In genomic region chr12:26319511-26319910, GRCh38 we compare ENCODE assay signal across 10 cellular contexts.
DNase-seq lines count a peak whose midpoint lies in the region; TF ChIP-seq lines count a peak whose summit lies in the region.
"Had no signal": no experiment of that assay in that cellular context is flagged by ENCODE, and none has a peak within 500 bp of the region (broad histone marks: within the 10 kb centered on the region; RNA-seq: fewer than 3 reads in every experiment).

No MANE protein-coding gene starts in this region.

- H3K4me3 ChIP-seq in AG10803 (ENCODE audit: low read length) (no peak overlapping the region), MG63 (no peak overlapping the region)
- H3K4me3 ChIP-seq: dorsolateral prefrontal cortex had no signal

- H3K27me3 Mint-ChIP-seq in nephron progenitor cell (ENCODE audit: low read depth, poor library complexity) = peaks cover 7% of the 10 kb centered on the region
- peaks cover 17% of the 10 kb centered on the region for H3K27me3 Mint-ChIP-seq in activated T-cell treated with anti-CD3 and anti-CD28 coated beads, Interleukin-2, amount 50 U/mL, for 24 hours

- POLR2A ChIA-PET in GM10248 (lab: Yijun Ruan, JAX) = no interaction called here

- H3K36me3 Mint-ChIP-seq in nephron progenitor cell (ENCODE audit: low read depth) = no peaks in the 10 kb centered on the region
- H3K36me3 Mint-ChIP-seq in activated T-cell treated with anti-CD3 and anti-CD28 coated beads, Interleukin-2, amount 50 U/mL, for 24 hours (ENCODE audit: low read depth) = no peaks in the 10 kb centered on the region
- H3K36me3 Mint-ChIP-seq: activated CD8-positive, alpha-beta memory T cell treated with anti-CD3 and anti-CD28 coated beads, Interleukin-2, amount 10 ng/mL, durations not matched to agents 7 days and 5 days had no signal

- H3K4me3 Mint-ChIP-seq in nephron progenitor cell = no peak overlapping the region
- no peak overlapping the region for H3K4me3 Mint-ChIP-seq in activated T-cell treated with anti-CD3 and anti-CD28 coated beads, Interleukin-2, amount 50 U/mL, for 24 hours
- H3K4me3 Mint-ChIP-seq: activated CD8-positive, alpha-beta memory T cell treated with anti-CD3 and anti-CD28 coated beads, Interleukin-2, amount 10 ng/mL, durations not matched to agents 7 days and 5 days had no signal

- peaks cover 13% of the 10 kb centered on the region for H3K9me3 Mint-ChIP-seq in nephron progenitor cell
- H3K9me3 Mint-ChIP-seq in activated T-cell treated with anti-CD3 and anti-CD28 coated beads, Interleukin-2, amount 50 U/mL, for 24 hours = peaks cover 13% of the 10 kb centered on the region

- H3K36me3 ChIP-seq in MG63 = no peaks in the 10 kb centered on the region

- no peak for TF ChIP-seq CTCF in AG10803 (conservative IDR thresholded peaks at IDR 0.05; ENCODE audit: low read length)
- TF ChIP-seq CTCF in nephron progenitor cell (IDR thresholded peaks at IDR 0.05) = no peak
- TF ChIP-seq CTCF in GM10248 (IDR thresholded peaks at IDR 0.05; ENCODE audit: control extremely low read depth, extremely low read depth, low read depth, missing control alignments) = no peak

- no peaks in the 10 kb centered on the region for H3K27me3 ChIP-seq in MG63
- H3K27me3 ChIP-seq: dorsolateral prefrontal cortex had no signal

- peaks cover 10% of the 10 kb centered on the region for H3K4me1 Mint-ChIP-seq in nephron progenitor cell
- H3K4me1 Mint-ChIP-seq in activated T-cell treated with anti-CD3 and anti-CD28 coated beads, Interleukin-2, amount 50 U/mL, for 24 hours (ENCODE audit: low read depth) = peaks cover 10% of the 10 kb centered on the region

- peak overlapping the region; percentile 39 for H3K27ac Mint-ChIP-seq in nephron progenitor cell
- H3K27ac Mint-ChIP-seq in activated T-cell treated with anti-CD3 and anti-CD28 coated beads, Interleukin-2, amount 50 U/mL, for 24 hours = no peak overlapping the region
- H3K27ac Mint-ChIP-seq: activated CD8-positive, alpha-beta memory T cell treated with anti-CD3 and anti-CD28 coated beads, Interleukin-2, amount 10 ng/mL, durations not matched to agents 7 days and 5 days had no signal

- H3K9me3 ChIP-seq in MG63 = 0 out of 2 replicates have a peak, but pooled peaks cover 10% of the 10 kb centered on the region

- DNase-seq in AG10803 (ENCODE audit: low read depth) (peak; percentile 74), MG63 (peak; percentile 60), fibroblast of gingiva (ENCODE audit: low read depth) (peak; percentile 78), nephron progenitor cell (no peak), GM10248 (ENCODE audit: extremely low spot score) (no peak), NCI-H2081 (lab: John Stamatoyannopoulos, UW) (no peak), NCI-H1092 treated with DMSO at 0.1 percent for 48 hours (lab: John Stamatoyannopoulos, UW) (no peak)
- DNase-seq in activated T-cell treated with anti-CD3 and anti-CD28 coated beads, Interleukin-2, amount 50 U/mL, for 24 hours = no peak
- DNase-seq: activated CD8-positive, alpha-beta memory T cell treated with anti-CD3 and anti-CD28 coated beads, Interleukin-2, amount 10 ng/mL, durations not matched to agents 7 days and 5 days had no signal

- CTCF ChIA-PET in GM10248 (lab: Yijun Ruan, JAX) = interaction anchor here (1.8 to 3.0 kb wide), 2 partner anchors 9 to 18 kb away, joined by 5 to 11 read pairs; no protein-coding TSS in a partner anchor

Comparison
In these comparisons a context has a peak if more than half of its experiments do, and no peak if none do; other contexts are left out.
1. DNase-seq: peak in AG10803 (single experiment), MG63 (single experiment) and fibroblast of gingiva (single experiment); none in nephron progenitor cell (single experiment), activated T-cell treated with anti-CD3 and anti-CD28 coated beads, Interleukin-2, amount 50 U/mL, for 24 hours (single experiment), GM10248 (single experiment), NCI-H2081 (0 of 2) and NCI-H1092 treated with DMSO at 0.1 percent for 48 hours (single experiment).